Comparison of ENCODE assay signal across 8 cellular contexts in the genomic region with DNA sequence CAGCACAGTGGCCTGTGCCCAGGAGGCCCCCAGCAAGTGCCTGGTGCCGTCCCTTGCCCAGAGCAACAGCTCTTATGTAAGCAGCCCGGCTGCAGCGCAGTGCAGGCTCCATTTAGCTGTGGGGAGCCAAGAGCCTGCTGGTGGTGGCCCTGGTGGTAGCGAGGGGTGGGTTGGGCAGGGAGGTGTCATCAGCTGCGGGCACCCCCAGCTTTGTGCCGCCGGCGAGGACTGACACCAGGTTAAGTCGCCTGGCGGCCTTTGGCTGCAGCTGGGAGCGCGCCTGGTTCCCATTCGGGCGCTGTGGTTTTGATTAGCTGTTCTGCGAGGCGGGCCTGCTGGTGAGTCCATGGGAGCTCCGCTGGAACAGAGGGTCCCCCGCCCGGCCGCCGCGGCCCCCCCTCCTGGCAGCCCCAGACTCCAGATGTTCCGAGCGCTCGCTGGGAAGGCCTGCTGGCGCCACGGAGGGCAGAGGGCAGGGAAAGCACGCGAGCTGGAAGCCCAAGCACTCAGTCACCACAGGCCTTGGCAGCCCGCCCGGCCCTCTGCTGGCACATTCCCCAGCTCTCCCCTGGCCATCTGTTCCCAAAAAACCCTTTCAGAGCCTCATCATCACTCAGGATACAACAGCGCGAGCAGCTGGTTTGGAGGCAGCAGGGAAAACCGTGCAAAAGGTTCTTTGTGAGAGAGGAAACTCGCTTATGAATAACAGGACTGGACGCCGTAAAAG. TPM values are rescaled to one million over a fixed set of nuclear protein-coding genes. Genes with fewer than 3 reads are reported as not detected.
DNase-seq lines count a peak whose midpoint lies in the region; ATAC-seq and TF ChIP-seq lines count a peak whose summit lies in the region.

No MANE protein-coding gene starts in this region.

- TF ChIP-seq POLR2A in thyroid gland (IDR thresholded peaks at IDR 0.05): peak; percentile 29 to 74

- H3K27me3 ChIP-seq in liver (ENCODE audit: control insufficient read depth in 4 of 4, insufficient read depth in 4 of 4, low read length in 3 of 4) (no peaks in the 10 kb centered on the region), thyroid gland (no peaks in the 10 kb centered on the region)

- H3K9me3 ChIP-seq in liver (ENCODE audit: control insufficient read depth in 4 of 4, low read length in 3 of 4) (no peaks in the 10 kb centered on the region), thyroid gland (no peaks in the 10 kb centered on the region)

- intact Hi-C loops in thyroid gland (cut with DNase I): no loop called here

- H3K36me3 ChIP-seq in liver (ENCODE audit: control insufficient read depth in 4 of 4, insufficient read depth in 3 of 4, low read depth in 1 of 4, low read length in 3 of 4) (no peaks in the 10 kb centered on the region), thyroid gland (peaks cover 9 to 55% of the 10 kb centered on the region in 2 donors)

- POLR2A ChIA-PET in HEK293T (lab: Yijun Ruan, JAX): interaction anchor here (1.0 to 1.2 kb wide), 2 partner anchors 11 to 21 kb away, joined by 3 to 4 read pairs; no protein-coding TSS in a partner anchor

- DNase-seq in HEK293T (ENCODE audit: extremely low spot score): peak; percentile 52
- peak; percentile 99 for DNase-seq in NCI-H82 treated with DMSO at 0.1 percent for 48 hours (lab: John Stamatoyannopoulos, UW; ENCODE audit: unreplicated experiment)
- DNase-seq in dermis microvascular lymphatic vessel endothelial cell (ENCODE audit: low read depth in 2 of 2): peak; percentile 98 to 100
- peak; percentile 99 for DNase-seq in thyroid gland
- DNase-seq in activated effector memory CD4-positive, alpha-beta T cell treated with anti-CD3 and anti-CD28 coated beads, Interleukin-2, amount 50 U/mL, for 16 hours: no peak

- peak overlapping the region in 1 of 3 donors; percentile 5 for H3K4me3 ChIP-seq in liver (ENCODE audit: low read depth in 1 of 3, low read length in 3 of 3)
- H3K4me3 ChIP-seq in thyroid gland (replicated peaks in 1 of 3): peak overlapping the region in 1 of 3 donors; percentile 3

- H3K27ac ChIP-seq in liver (ENCODE audit: low read depth in 1 of 2, low read length in 2 of 2) (peak overlapping the region; percentile 85 to 86), thyroid gland (peak overlapping the region; percentile 96 to 99 (median 97))

- peak; percentile 67 to 73 for TF ChIP-seq RAD21 in liver (IDR thresholded peaks at IDR 0.05)

- ATAC-seq in GM21825 (IDR thresholded peaks at IDR 0.05; ENCODE audit: unreplicated experiment): no peak
- ATAC-seq in GM19395 (IDR thresholded peaks at IDR 0.05; ENCODE audit: unreplicated experiment): no peak

- WGBS in liver: 3% methylated on average over 37 of the region's 37 CpGs
- WGBS in thyroid gland, 2 donors: 0 to 2% methylated on average over 12 to 30 of the region's 37 CpGs

- H3K4me1 ChIP-seq in liver (ENCODE audit: control insufficient read depth in 4 of 4, insufficient read depth in 4 of 4, low read length in 3 of 4) (peaks cover 37 to 78% (median 62%) of the 10 kb centered on the region in 4 donors), thyroid gland (peaks cover 88 to 97% of the 10 kb centered on the region in 2 donors)

- CTCF ChIA-PET in HEK293T (lab: Yijun Ruan, JAX): interaction anchor here (0.7 to 1.5 kb wide), 4 partner anchors 9 to 22 kb away, joined by 3 to 5 read pairs (median 4); no protein-coding TSS in a partner anchor

- peak overlapping the region in 1 of 2 donors; percentile 56 for H3K9ac ChIP-seq in liver (ENCODE audit: low read depth in 1 of 2, low read length in 2 of 2)

- peak; percentile 46 for TF ChIP-seq CTCF in liver (IDR thresholded peaks at IDR 0.05; ENCODE audit: low read depth, low read length, missing input control)
- TF ChIP-seq CTCF in thyroid gland (IDR thresholded peaks at IDR 0.05): peak in 3 of 6 experiments; percentile 28 to 47 (median 31)

TF ChIP-seq in HEK293T, 16 proteins besides CTCF, POLR2A, EP300 and RAD21:
- TF ChIP-seq TARDBP (IDR thresholded peaks at IDR 0.05): no peak
- TF ChIP-seq ARNT (IDR thresholded peaks at IDR 0.05): no peak
- TF ChIP-seq FOXK2 (IDR thresholded peaks at IDR 0.05): no peak
- TF ChIP-seq SUZ12 (IDR thresholded peaks at IDR 0.05): no peak
- no peak for TF ChIP-seq BHLHE40 (IDR thresholded peaks at IDR 0.05; ENCODE audit: borderline replicate concordance)
- no peak for TF ChIP-seq L3MBTL2 (conservative IDR thresholded peaks at IDR 0.05)
- no peak for TF ChIP-seq SP1 (IDR thresholded peaks at IDR 0.05)
- no peak for TF ChIP-seq FOXA1 (IDR thresholded peaks at IDR 0.05)
- no peak for TF ChIP-seq CTBP1 (IDR thresholded peaks at IDR 0.05; ENCODE audit: borderline replicate concordance)
- TF ChIP-seq ZNF384 (IDR thresholded peaks at IDR 0.05): no peak
- TF ChIP-seq LEF1 (IDR thresholded peaks at IDR 0.05; ENCODE audit: borderline replicate concordance): no peak
- TF ChIP-seq FOXM1 (IDR thresholded peaks at IDR 0.05; ENCODE audit: borderline replicate concordance): no peak
- TF ChIP-seq ELF4 (IDR thresholded peaks at IDR 0.05): no peak
- TF ChIP-seq, protein P1, sequence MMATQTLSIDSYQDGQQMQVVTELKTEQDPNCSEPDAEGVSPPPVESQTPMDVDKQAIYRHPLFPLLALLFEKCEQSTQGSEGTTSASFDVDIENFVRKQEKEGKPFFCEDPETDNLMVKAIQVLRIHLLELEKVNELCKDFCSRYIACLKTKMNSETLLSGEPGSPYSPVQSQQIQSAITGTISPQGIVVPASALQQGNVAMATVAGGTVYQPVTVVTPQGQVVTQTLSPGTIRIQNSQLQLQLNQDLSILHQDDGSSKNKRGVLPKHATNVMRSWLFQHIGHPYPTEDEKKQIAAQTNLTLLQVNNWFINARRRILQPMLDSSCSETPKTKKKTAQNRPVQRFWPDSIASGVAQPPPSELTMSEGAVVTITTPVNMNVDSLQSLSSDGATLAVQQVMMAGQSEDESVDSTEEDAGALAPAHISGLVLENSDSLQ (IDR thresholded peaks at IDR 0.05): no peak
- no peak for TF ChIP-seq NFRKB (IDR thresholded peaks at IDR 0.05)

TF ChIP-seq in liver, 16 proteins besides CTCF, POLR2A, EP300 and RAD21 (continues in another document):
- TF ChIP-seq NR2F2 (IDR thresholded peaks at IDR 0.05) (peak; percentile 99), FOXA1 (IDR thresholded peaks at IDR 0.05) (peak; percentile 11), JUND (IDR thresholded peaks at IDR 0.05) (peak; percentile 49 to 62), FOXA2 (IDR thresholded peaks at IDR 0.05) (peak; percentile 41), EGR1 (IDR thresholded peaks at IDR 0.05; ENCODE audit: low read depth in 2 of 2) (peak in 1 of 2 donors; percentile 78), REST (IDR thresholded peaks at IDR 0.05) (peak; percentile 92), TAF1 (conservative IDR thresholded peaks at IDR 0.05) (peak; percentile 75), YY1 (IDR thresholded peaks at IDR 0.05) (peak; percentile 82), HNF4G (IDR thresholded peaks at IDR 0.05) (no peak), ATF3 (IDR thresholded peaks at IDR 0.05) (peak; percentile 52), HNF4A (conservative IDR thresholded peaks at IDR 0.05) (peak; percentile 85 to 89), SP1 (IDR thresholded peaks at IDR 0.05) (peak; percentile 94), GABPA (IDR thresholded peaks at IDR 0.05 in 1 of 2, conservative IDR thresholded peaks at IDR 0.05 in 1 of 2) (peak in 1 of 2 donors; percentile 60)
- TF ChIP-seq, protein P2, sequence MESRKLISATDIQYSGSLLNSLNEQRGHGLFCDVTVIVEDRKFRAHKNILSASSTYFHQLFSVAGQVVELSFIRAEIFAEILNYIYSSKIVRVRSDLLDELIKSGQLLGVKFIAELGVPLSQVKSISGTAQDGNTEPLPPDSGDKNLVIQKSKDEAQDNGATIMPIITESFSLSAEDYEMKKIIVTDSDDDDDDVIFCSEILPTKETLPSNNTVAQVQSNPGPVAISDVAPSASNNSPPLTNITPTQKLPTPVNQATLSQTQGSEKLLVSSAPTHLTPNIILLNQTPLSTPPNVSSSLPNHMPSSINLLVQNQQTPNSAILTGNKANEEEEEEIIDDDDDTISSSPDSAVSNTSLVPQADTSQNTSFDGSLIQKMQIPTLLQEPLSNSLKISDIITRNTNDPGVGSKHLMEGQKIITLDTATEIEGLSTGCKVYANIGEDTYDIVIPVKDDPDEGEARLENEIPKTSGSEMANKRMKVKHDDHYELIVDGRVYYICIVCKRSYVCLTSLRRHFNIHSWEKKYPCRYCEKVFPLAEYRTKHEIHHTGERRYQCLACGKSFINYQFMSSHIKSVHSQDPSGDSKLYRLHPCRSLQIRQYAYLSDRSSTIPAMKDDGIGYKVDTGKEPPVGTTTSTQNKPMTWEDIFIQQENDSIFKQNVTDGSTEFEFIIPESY (IDR thresholded peaks at IDR 0.05): peak; percentile 88

RNA-seq across cellular contexts. Expression of gene ATOH8, which starts 18.4 kb away (rescaled TPM):
- total RNA-seq in dermis microvascular lymphatic vessel endothelial cell (13.1 and 21.5 TPM in 2 replicates), liver (10 to 100 TPM in 1 of 2 donors, under 1 TPM in 1; 0.33 to 37.7 TPM), thyroid gland (100 to 1,000 TPM in 2 of 4 donors, 10 to 100 TPM in 2; 82.8 to 260 (median 167) TPM)
- 10 to 100 TPM; 20.4 to 33.2 TPM for polyA plus RNA-seq in liver
